8 cellular contexts compared by ENCODE assay signal in the genomic region with DNA sequence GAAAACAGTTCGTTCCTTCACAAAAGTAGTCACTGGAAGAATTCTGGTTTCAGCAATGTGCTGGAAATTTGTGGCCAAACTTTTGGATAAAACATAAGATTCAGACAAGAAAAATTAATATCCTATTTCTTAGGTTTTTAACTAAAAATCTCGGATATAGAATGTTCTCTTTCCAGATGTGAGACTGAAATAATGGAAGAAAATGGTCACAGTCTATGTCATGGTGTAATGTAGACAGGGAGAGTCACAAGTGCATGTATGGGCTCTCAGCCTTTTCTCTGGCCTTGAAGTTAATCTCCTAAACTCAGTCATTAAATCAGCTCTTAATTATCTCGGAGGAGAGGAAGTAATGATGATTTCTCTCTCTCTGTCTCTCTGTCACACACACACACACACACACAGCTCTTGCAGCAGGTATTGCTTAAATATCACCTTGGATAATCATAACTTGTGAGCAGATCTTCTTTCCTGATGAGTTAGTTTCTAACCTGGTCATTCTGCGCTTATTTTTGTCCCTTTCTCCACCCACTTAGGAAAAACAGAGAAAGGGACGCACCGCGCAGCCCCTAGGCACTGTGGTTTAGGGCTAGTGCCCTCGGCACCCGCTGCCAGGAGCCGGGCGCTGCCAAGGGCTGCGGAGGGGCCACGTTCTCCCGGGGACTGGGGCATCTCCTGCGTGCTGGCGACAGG. TPM values are rescaled to one million over a fixed set of nuclear protein-coding genes. Genes with fewer than 3 reads are reported as not detected.
DNase-seq lines count a peak whose midpoint lies in the region; FAIRE-seq and TF ChIP-seq lines count a peak whose summit lies in the region.

No MANE protein-coding gene starts in this region.

- H3K36me3 ChIP-seq in breast epithelium = no peaks in the 10 kb centered on the region
- H3K36me3 ChIP-seq in liver (ENCODE audit: control insufficient read depth in 4 of 4, insufficient read depth in 3 of 4, low read depth in 1 of 4, low read length in 3 of 4) = no peaks in the 10 kb centered on the region
- no peaks in the 10 kb centered on the region for H3K36me3 ChIP-seq in tibial artery

- peak overlapping the region; percentile 77 for H3K4me3 Mint-ChIP-seq in Calu3 (ENCODE audit: low read depth, unreplicated experiment)

- BruUV-seq in Calu3 (replicated peaks; lab: Mats Ljungman, UMichigan) = TSS peak; percentile 61

- intact Hi-C loops in Calu3 (cut with micrococcal nuclease; ENCODE audit: unreplicated experiment) = loop anchor here (5.0 kb wide), 1 partner anchor 49 kb away; no protein-coding TSS in a partner anchor
- intact Hi-C loops in breast epithelium (cut with DNase I; ENCODE audit: low total_unique reads) = no loop called here
- intact Hi-C loops in tibial artery (cut with DNase I; ENCODE audit: low total_unique reads) = no loop called here

- no peak for TF ChIP-seq RAD21 in liver (IDR thresholded peaks at IDR 0.05)

- H3K9me3 ChIP-seq in breast epithelium (no peaks in the 10 kb centered on the region), liver (ENCODE audit: control insufficient read depth in 4 of 4, low read length in 3 of 4) (no peaks in the 10 kb centered on the region), tibial artery (no peaks in the 10 kb centered on the region)

- no peak for TF ChIP-seq CTCF in Calu3 (IDR thresholded peaks at IDR 0.05; ENCODE audit: unreplicated experiment)
- TF ChIP-seq CTCF in breast epithelium (IDR thresholded peaks at IDR 0.05) = no peak
- no peak for TF ChIP-seq CTCF in liver (IDR thresholded peaks at IDR 0.05; ENCODE audit: low read depth, low read length, missing input control)
- TF ChIP-seq CTCF in tibial artery (IDR thresholded peaks at IDR 0.05) = no peak

- peaks cover 3% of the 10 kb centered on the region for H3K9me3 Mint-ChIP-seq in Calu3 (ENCODE audit: low read depth, unreplicated experiment)

- no peak overlapping the region for H3K9ac ChIP-seq in liver (ENCODE audit: low read depth in 1 of 2, low read length in 2 of 2)

- peak; percentile 26 for FAIRE-seq in HTR-8/SVneo (lab: Jason Lieb, UNC)

- H3K4me3 ChIP-seq in breast epithelium (peak overlapping the region; percentile 52 to 90 (median 75)), liver (ENCODE audit: low read depth in 1 of 3, low read length in 3 of 3) (peak overlapping the region in 2 of 3 donors; percentile 48 to 67), tibial artery (peak overlapping the region; percentile 61 to 77)

- H3K27ac ChIP-seq in breast epithelium (peak overlapping the region; percentile 92 to 93), liver (ENCODE audit: low read depth in 1 of 2, low read length in 2 of 2) (no peak overlapping the region), tibial artery (peak overlapping the region; percentile 69 to 74)

- H3K4me1 Mint-ChIP-seq in Calu3 (ENCODE audit: low read depth, unreplicated experiment) = peaks cover 64% of the 10 kb centered on the region

- DNase-seq in Calu3 = no peak
- DNase-seq in HTR-8/SVneo (ENCODE audit: insufficient read length, low spot score) = no peak
- DNase-seq in breast epithelium (ENCODE audit: low spot score in 2 of 2) = no peak
- no peak for DNase-seq in tibial artery
- DNase-seq in iPS-NIHi7 (ENCODE audit: extremely low spot score) = no peak
- DNase-seq in NCI-H128 (lab: John Stamatoyannopoulos, UW; ENCODE audit: unreplicated experiment) = no peak
- no peak for DNase-seq in activated CD8-positive, alpha-beta memory T cell treated with anti-CD3 and anti-CD28 coated beads for 24 hours

- peaks cover 66% of the 10 kb centered on the region for H3K36me3 Mint-ChIP-seq in Calu3 (ENCODE audit: insufficient read depth, unreplicated experiment)

- 13% methylated on average over 16 of the region's 16 CpGs for WGBS in liver

- CTCF ChIA-PET in Calu3 (lab: Charles Lee) = interaction anchor here (0.6 to 5.1 kb wide), 9 partner anchors 9 to 1489 kb away, joined by 3 to 49 read pairs (median 4); no protein-coding TSS in a partner anchor

- no peaks in the 10 kb centered on the region for H3K27me3 Mint-ChIP-seq in Calu3 (ENCODE audit: unreplicated experiment)

- no peak for TF ChIP-seq POLR2A in breast epithelium (IDR thresholded peaks at IDR 0.05)

- peak overlapping the region; percentile 97 for H3K27ac Mint-ChIP-seq in Calu3 (ENCODE audit: unreplicated experiment)

- no peaks in the 10 kb centered on the region for H3K4me1 ChIP-seq in breast epithelium
- peaks cover 0 to 16% (median 9%) of the 10 kb centered on the region in 4 donors for H3K4me1 ChIP-seq in liver (ENCODE audit: control insufficient read depth in 4 of 4, insufficient read depth in 4 of 4, low read length in 3 of 4)
- peaks cover 0 to 19% (median 7%) of the 10 kb centered on the region in 4 donors for H3K4me1 ChIP-seq in tibial artery

- no peaks in the 10 kb centered on the region for H3K27me3 ChIP-seq in breast epithelium
- peaks cover 0 to 4% (median 0%) of the 10 kb centered on the region in 4 donors for H3K27me3 ChIP-seq in liver (ENCODE audit: control insufficient read depth in 4 of 4, insufficient read depth in 4 of 4, low read length in 3 of 4)
- H3K27me3 ChIP-seq in tibial artery = no peaks in the 10 kb centered on the region

TF ChIP-seq in liver, 16 proteins besides CTCF, POLR2A, EP300 and RAD21:
- TF ChIP-seq RXRA (IDR thresholded peaks at IDR 0.05) (no peak), JUND (IDR thresholded peaks at IDR 0.05) (no peak), FOXA1 (IDR thresholded peaks at IDR 0.05) (no peak), EGR1 (IDR thresholded peaks at IDR 0.05; ENCODE audit: low read depth in 2 of 2) (no peak), FOXA2 (IDR thresholded peaks at IDR 0.05) (no peak), GABPA (IDR thresholded peaks at IDR 0.05 in 1 of 2, conservative IDR thresholded peaks at IDR 0.05 in 1 of 2) (no peak), NR2F2 (IDR thresholded peaks at IDR 0.05) (no peak), HNF4A (conservative IDR thresholded peaks at IDR 0.05) (no peak), TAF1 (conservative IDR thresholded peaks at IDR 0.05) (no peak), HNF4G (IDR thresholded peaks at IDR 0.05) (no peak), YY1 (IDR thresholded peaks at IDR 0.05) (no peak), SP1 (IDR thresholded peaks at IDR 0.05) (no peak)
- TF ChIP-seq, protein P1, sequence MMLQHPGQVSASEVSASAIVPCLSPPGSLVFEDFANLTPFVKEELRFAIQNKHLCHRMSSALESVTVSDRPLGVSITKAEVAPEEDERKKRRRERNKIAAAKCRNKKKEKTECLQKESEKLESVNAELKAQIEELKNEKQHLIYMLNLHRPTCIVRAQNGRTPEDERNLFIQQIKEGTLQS (IDR thresholded peaks at IDR 0.05) = no peak
- TF ChIP-seq, protein P2, sequence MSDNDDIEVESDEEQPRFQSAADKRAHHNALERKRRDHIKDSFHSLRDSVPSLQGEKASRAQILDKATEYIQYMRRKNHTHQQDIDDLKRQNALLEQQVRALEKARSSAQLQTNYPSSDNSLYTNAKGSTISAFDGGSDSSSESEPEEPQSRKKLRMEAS (IDR thresholded peaks at IDR 0.05) = no peak
- TF ChIP-seq, protein P3, sequence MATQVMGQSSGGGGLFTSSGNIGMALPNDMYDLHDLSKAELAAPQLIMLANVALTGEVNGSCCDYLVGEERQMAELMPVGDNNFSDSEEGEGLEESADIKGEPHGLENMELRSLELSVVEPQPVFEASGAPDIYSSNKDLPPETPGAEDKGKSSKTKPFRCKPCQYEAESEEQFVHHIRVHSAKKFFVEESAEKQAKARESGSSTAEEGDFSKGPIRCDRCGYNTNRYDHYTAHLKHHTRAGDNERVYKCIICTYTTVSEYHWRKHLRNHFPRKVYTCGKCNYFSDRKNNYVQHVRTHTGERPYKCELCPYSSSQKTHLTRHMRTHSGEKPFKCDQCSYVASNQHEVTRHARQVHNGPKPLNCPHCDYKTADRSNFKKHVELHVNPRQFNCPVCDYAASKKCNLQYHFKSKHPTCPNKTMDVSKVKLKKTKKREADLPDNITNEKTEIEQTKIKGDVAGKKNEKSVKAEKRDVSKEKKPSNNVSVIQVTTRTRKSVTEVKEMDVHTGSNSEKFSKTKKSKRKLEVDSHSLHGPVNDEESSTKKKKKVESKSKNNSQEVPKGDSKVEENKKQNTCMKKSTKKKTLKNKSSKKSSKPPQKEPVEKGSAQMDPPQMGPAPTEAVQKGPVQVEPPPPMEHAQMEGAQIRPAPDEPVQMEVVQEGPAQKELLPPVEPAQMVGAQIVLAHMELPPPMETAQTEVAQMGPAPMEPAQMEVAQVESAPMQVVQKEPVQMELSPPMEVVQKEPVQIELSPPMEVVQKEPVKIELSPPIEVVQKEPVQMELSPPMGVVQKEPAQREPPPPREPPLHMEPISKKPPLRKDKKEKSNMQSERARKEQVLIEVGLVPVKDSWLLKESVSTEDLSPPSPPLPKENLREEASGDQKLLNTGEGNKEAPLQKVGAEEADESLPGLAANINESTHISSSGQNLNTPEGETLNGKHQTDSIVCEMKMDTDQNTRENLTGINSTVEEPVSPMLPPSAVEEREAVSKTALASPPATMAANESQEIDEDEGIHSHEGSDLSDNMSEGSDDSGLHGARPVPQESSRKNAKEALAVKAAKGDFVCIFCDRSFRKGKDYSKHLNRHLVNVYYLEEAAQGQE (IDR thresholded peaks at IDR 0.05) = no peak
- TF ChIP-seq, protein P4, sequence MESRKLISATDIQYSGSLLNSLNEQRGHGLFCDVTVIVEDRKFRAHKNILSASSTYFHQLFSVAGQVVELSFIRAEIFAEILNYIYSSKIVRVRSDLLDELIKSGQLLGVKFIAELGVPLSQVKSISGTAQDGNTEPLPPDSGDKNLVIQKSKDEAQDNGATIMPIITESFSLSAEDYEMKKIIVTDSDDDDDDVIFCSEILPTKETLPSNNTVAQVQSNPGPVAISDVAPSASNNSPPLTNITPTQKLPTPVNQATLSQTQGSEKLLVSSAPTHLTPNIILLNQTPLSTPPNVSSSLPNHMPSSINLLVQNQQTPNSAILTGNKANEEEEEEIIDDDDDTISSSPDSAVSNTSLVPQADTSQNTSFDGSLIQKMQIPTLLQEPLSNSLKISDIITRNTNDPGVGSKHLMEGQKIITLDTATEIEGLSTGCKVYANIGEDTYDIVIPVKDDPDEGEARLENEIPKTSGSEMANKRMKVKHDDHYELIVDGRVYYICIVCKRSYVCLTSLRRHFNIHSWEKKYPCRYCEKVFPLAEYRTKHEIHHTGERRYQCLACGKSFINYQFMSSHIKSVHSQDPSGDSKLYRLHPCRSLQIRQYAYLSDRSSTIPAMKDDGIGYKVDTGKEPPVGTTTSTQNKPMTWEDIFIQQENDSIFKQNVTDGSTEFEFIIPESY (IDR thresholded peaks at IDR 0.05) = no peak

RNA-seq across cellular contexts. Expression of a gene that starts 0.7 kb away (rescaled TPM):
- total RNA-seq in Calu3 (2022) = 91.9 and 101 TPM in 2 replicates
- total RNA-seq in breast epithelium = 10 to 100 TPM in 2 of 3 donors, under 1 TPM in 1; 0.80 to 33.7 (median 11.8) TPM
- under 1 TPM; 0.42 to 0.61 TPM for total RNA-seq in liver
- polyA plus RNA-seq in liver = under 1 TPM; 0.12 to 0.24 TPM

Comparison
In these comparisons a context has a peak if more than half of its experiments do, and no peak if none do; other contexts are left out.
1. H3K27ac ChIP-seq: peak in breast epithelium (2 of 2) and tibial artery (2 of 2); none in liver (0 of 2).
2. Peak in every context shown above with its lines, with median percentiles within 50 percentile points of each other: H3K4me3 ChIP-seq.